Comparison of ENCODE assay signal across 15 cellular contexts in genomic region chr11:61534901-61535839, GRCh38. TPM values are rescaled to one million over a fixed set of nuclear protein-coding genes. Genes with fewer than 3 reads are reported as not detected.
DNase-seq lines count a peak whose midpoint lies in the region; ATAC-seq, FAIRE-seq and TF ChIP-seq lines count a peak whose summit lies in the region.
"Had no signal": no experiment of that assay in that cellular context is flagged by ENCODE, and none has a peak within 500 bp of the region (broad histone marks: within the 10 kb centered on the region; RNA-seq: fewer than 3 reads in every experiment).

No MANE protein-coding gene starts in this region.

- peaks cover 10% of the 10 kb centered on the region for H3K36me3 Mint-ChIP-seq in Caco-2 (ENCODE audit: insufficient read depth, unreplicated experiment)

- H3K4me1 ChIP-seq in Caco-2 (peaks cover 52% of the 10 kb centered on the region), H1 (replicated peaks in 1 of 4; ENCODE audit: control insufficient read depth in 3 of 4, insufficient read depth in 4 of 4, low read length in 3 of 4) (peaks cover 2 to 10% (median 6%) of the 10 kb centered on the region in 4 experiments; a peak in 5 of 7 replicates), right cardiac atrium (ENCODE audit: control insufficient read depth, insufficient read depth, low read length) (peaks cover 2% of the 10 kb centered on the region)

- H3K27ac ChIP-seq in H1 (ENCODE audit: low read depth, low read length) (no peak overlapping the region), right cardiac atrium (ENCODE audit: low read length) (peak overlapping the region; percentile 81)
- H3K27ac ChIP-seq: A549 had no signal

- no peaks in the 10 kb centered on the region for H3K79me2 ChIP-seq in H1 (ENCODE audit: control insufficient read depth in 1 of 2, insufficient read depth in 2 of 2, low read length in 2 of 2)

- BruUV-seq in Caco-2 (replicated peaks; lab: Mats Ljungman, UMichigan): no TSS peak

- H3K9me3 ChIP-seq in Caco-2: no peaks in the 10 kb centered on the region
- no peaks in the 10 kb centered on the region for H3K9me3 ChIP-seq in H1 (ENCODE audit: insufficient read depth in 2 of 2, low read depth in 1 of 2, low read length in 1 of 2)
- no peaks in the 10 kb centered on the region for H3K9me3 ChIP-seq in right cardiac atrium (ENCODE audit: control insufficient read depth, low read length)
- H3K9me3 ChIP-seq: A549, Peyer's patch had no signal

- FAIRE-seq in H1 (lab: Jason Lieb, UNC): no peak
- FAIRE-seq: A549 had no signal

- H3K18ac ChIP-seq in H1 (ENCODE audit: extremely low read depth, low read length): no peak overlapping the region

- no peak overlapping the region for H2BK5ac ChIP-seq in H1 (ENCODE audit: low read depth, low read length)

- ATAC-seq in right cardiac atrium (peak; percentile 47 to 60), GM18505 (IDR thresholded peaks at IDR 0.05; ENCODE audit: unreplicated experiment) (no peak), HG03457 (IDR thresholded peaks at IDR 0.05; ENCODE audit: unreplicated experiment) (no peak)
- ATAC-seq: A549 had no signal

- CTCF ChIA-PET in Caco-2 (lab: Charles Lee): interaction anchor here (0.7 to 1.4 kb wide), 2 partner anchors 9 to 92 kb away, joined by 3 to 5 read pairs; no protein-coding TSS in a partner anchor
- CTCF ChIA-PET in H1 (lab: Charles Lee; ENCODE audit: partially characterized antibody): interaction anchor here (0.9 to 40.4 kb wide), 14 partner anchors 8 to 94 kb away, joined by 3 to 2106 read pairs (median 6); partner anchors contain the start of gene SYT7

- no peaks in the 10 kb centered on the region for H3K23me2 ChIP-seq in H1 (ENCODE audit: low read depth, low read length)

- H4K8ac ChIP-seq in H1 (ENCODE audit: extremely low read depth, insufficient read depth, low read length): no peak overlapping the region

- no peak overlapping the region for H3K9ac ChIP-seq in H1 (replicated peaks in 1 of 4; ENCODE audit: extremely low read depth in 1 of 4, low read depth in 3 of 4, low read length in 3 of 4)

- H3K79me1 ChIP-seq in H1 (ENCODE audit: low read depth, low read length): no peaks in the 10 kb centered on the region

- 89% methylated on average over 28 of the region's 33 CpGs; no CpG with 5 or more reads in 1 of the 2 experiments for WGBS in H1 (ENCODE audit: extremely low coverage in 1 of 2, insufficient coverage in 1 of 2, insufficient read length in 1 of 2, insufficient replicate concordance in 2 of 2, low coverage in 1 of 2, low lambda C conversion rate in 2 of 2, missing lambda C conversion rate in 1 of 2), 2 experiments
- WGBS in right cardiac atrium: 36% methylated on average over 33 of the region's 33 CpGs

- in situ Hi-C loops in KBM-7 (cut with MboI; ENCODE audit: low pct_unique_long_range_greater_than_20kb, low sequenced_read_pairs): no loop called here

- no peak overlapping the region for H2BK20ac ChIP-seq in H1 (ENCODE audit: low read length)

- TF ChIP-seq RAD21 in H1 (IDR thresholded peaks at IDR 0.05 in 1 of 2, conservative IDR thresholded peaks at IDR 0.05 in 1 of 2; ENCODE audit: low read depth in 2 of 2, low read length in 2 of 2): no peak

- H3K9me3 Mint-ChIP-seq in Caco-2 (ENCODE audit: unreplicated experiment): no peaks in the 10 kb centered on the region

- no peak overlapping the region for H2BK120ac ChIP-seq in H1 (replicated peaks; ENCODE audit: low read depth, low read length)

- H4K5ac ChIP-seq in H1 (ENCODE audit: insufficient read length, low read depth, low read length): no peak overlapping the region

- no peak overlapping the region for H3K4me3 Mint-ChIP-seq in Caco-2 (ENCODE audit: unreplicated experiment)

- H2AK5ac ChIP-seq in H1 (ENCODE audit: low read depth, low read length): 0 out of 2 replicates have a peak overlapping the region, but pooled peaks have one; percentile 98

- TF ChIP-seq CTCF in Caco-2 (IDR thresholded peaks at IDR 0.05; ENCODE audit: insufficient read depth in 1 of 2, low read depth in 1 of 2, low read length in 1 of 2, severe bottlenecking in 1 of 2, unreplicated experiment in 1 of 2): no peak
- no peak for TF ChIP-seq CTCF in H1 (IDR thresholded peaks at IDR 0.05; ENCODE audit: control extremely low read depth in 1 of 3, insufficient read depth in 1 of 3, low read depth in 1 of 3, low read length in 3 of 3)

- H2BK15ac ChIP-seq in H1 (ENCODE audit: low read length): 0 out of 2 replicates have a peak overlapping the region, but pooled peaks have one; percentile 77

- no peak overlapping the region for H3K23ac ChIP-seq in H1 (ENCODE audit: insufficient read length)

- no peak overlapping the region for H3K4me2 ChIP-seq in H1 (ENCODE audit: insufficient read depth in 1 of 2, low read depth in 2 of 2, low read length in 2 of 2)
- H3K4me2 ChIP-seq: A549 had no signal

- POLR2A ChIA-PET in Caco-2 (lab: Charles Lee): no interaction called here
- POLR2A ChIA-PET in H1 (lab: Charles Lee; ENCODE audit: partially characterized antibody): no interaction called here

- 0 out of 2 replicates have a peak overlapping the region, but pooled peaks have one; percentile 92 for H2BK12ac ChIP-seq in H1 (ENCODE audit: low read depth, low read length)

- H3K4ac ChIP-seq in H1 (replicated peaks; ENCODE audit: insufficient read length, low read depth, low read length): no peak overlapping the region

- no peak overlapping the region for H3K14ac ChIP-seq in H1 (ENCODE audit: insufficient read length)

- DNase-seq in Caco-2: no peak
- no peak for DNase-seq in H1 (ENCODE audit: low read depth in 1 of 2, low spot score in 2 of 2)
- DNase-seq in right cardiac atrium: peak; percentile 55 to 76 (median 68)
- DNase-seq in posterior cingulate gyrus: peak in 6 of 10 donors; percentile 46 to 92 (median 73)
- DNase-seq in posterior vena cava (ENCODE audit: low spot score): no peak
- no peak for DNase-seq in KBM-7
- DNase-seq: DND-41, GDM1, H7, Karpas-422, NCI-H524 had no signal

- H3K27me3 Mint-ChIP-seq in Caco-2 (ENCODE audit: insufficient read depth, unreplicated experiment): no peaks in the 10 kb centered on the region

- peak overlapping the region; percentile 44 for H4K91ac ChIP-seq in H1 (replicated peaks; ENCODE audit: insufficient read length, low read length)

- peak overlapping the region; percentile 1 for H3K27ac Mint-ChIP-seq in Caco-2 (ENCODE audit: unreplicated experiment)

- TF ChIP-seq POLR2A in H1 (IDR thresholded peaks at IDR 0.05; ENCODE audit: control extremely low read depth in 1 of 2, low read depth in 2 of 2, low read length in 2 of 2) (no peak), GM18505 (IDR thresholded peaks at IDR 0.05; ENCODE audit: borderline replicate concordance, extremely low read depth, insufficient read depth, insufficient read length) (no peak)

- H2AFZ ChIP-seq in H1 (ENCODE audit: low read length): no peak overlapping the region

- H3K27me3 ChIP-seq in Caco-2 (replicated peaks; ENCODE audit: control insufficient read depth, insufficient read depth, low read length) (no peaks in the 10 kb centered on the region), H1 (replicated peaks in 1 of 4; ENCODE audit: control insufficient read depth in 3 of 4, extremely low read depth in 1 of 4, insufficient read depth in 3 of 4, low read length in 3 of 4) (no peaks in the 10 kb centered on the region; a peak in 1 of 7 replicates), right cardiac atrium (ENCODE audit: control insufficient read depth, insufficient read depth) (no peaks in the 10 kb centered on the region)
- H3K27me3 ChIP-seq: Peyer's patch had no signal

- H3K4me3 ChIP-seq in Caco-2 (ENCODE audit: low read depth, low read length): no peak overlapping the region
- H3K4me3 ChIP-seq in H1 (ENCODE audit: extremely low read depth in 1 of 4, insufficient read depth in 2 of 4, low read depth in 3 of 4, low read length in 4 of 4): no peak overlapping the region
- H3K4me3 ChIP-seq in right cardiac atrium (ENCODE audit: low read length): no peak overlapping the region
- H3K4me3 ChIP-seq: A549, Peyer's patch had no signal

- H3K4me1 Mint-ChIP-seq in Caco-2 (ENCODE audit: low read depth, unreplicated experiment): peaks cover 28% of the 10 kb centered on the region

- no peak overlapping the region for H3K56ac ChIP-seq in H1 (replicated peaks; ENCODE audit: insufficient read length, low read depth, low read length)

- intact Hi-C loops in Caco-2 (cut with micrococcal nuclease; ENCODE audit: unreplicated experiment) (no loop called here), right cardiac atrium (cut with DNase I) (loop anchor here in 1 of 4 donors (5.0 kb wide), 1 partner anchor 92 kb away; no protein-coding TSS in a partner anchor), posterior cingulate gyrus (cut with DNase I) (no loop called here), posterior vena cava (cut with DNase I) (loop anchor here in 1 of 2 donors (5.0 to 10.0 kb wide), 2 partner anchors 100 to 957 kb away; no protein-coding TSS in a partner anchor)

- H3K36me3 ChIP-seq in Caco-2 (ENCODE audit: control insufficient read depth, insufficient read depth, low read length): no peaks in the 10 kb centered on the region
- H3K36me3 ChIP-seq in H1 (ENCODE audit: control insufficient read depth in 2 of 4, insufficient read depth in 4 of 4, low read length in 3 of 4): no peaks in the 10 kb centered on the region
- H3K36me3 ChIP-seq: Peyer's patch had no signal

- peaks cover 0 to 1% of the 10 kb centered on the region in 2 experiments for H4K20me1 ChIP-seq in H1 (replicated peaks in 1 of 2; ENCODE audit: control insufficient read depth in 1 of 2, insufficient read depth in 2 of 2, low read length in 2 of 2)

- TF ChIP-seq EP300 in H1 (IDR thresholded peaks at IDR 0.05; ENCODE audit: borderline replicate concordance in 1 of 2, low read depth in 2 of 2, low read length in 2 of 2): no peak

RNA-seq across cellular contexts. Expression of gene LRRC10B, which starts 26.6 kb away (rescaled TPM):
- total RNA-seq in Caco-2 (2022): 0.34 TPM in 1 of 2 replicates, not detected in the other
- 0.47 and 0.61 TPM in 2 replicates for total RNA-seq in H1 (2021; fragmentation: NEBNext Ultra II Directional; extraction: Animal tissue kit (Norgen Biotek cat#: 25700))
- 0.71 and 1.1 TPM in 2 replicates for polyA plus RNA-seq in H1 (2011; rRNA removed)
- 0.58 TPM for polyA plus RNA-seq in H1 (2011; cell fraction: cytosol; rRNA removed)
- polyA plus RNA-seq in H1 (2011; cell fraction: nucleus; rRNA removed): 1.1 TPM
- 0.15 to 0.57 TPM (median 0.38 TPM) in 4 replicates for polyA plus RNA-seq in H1 (2012, experiment 1 of 2)
- 0.66 TPM for polyA plus RNA-seq in H1 (2012, experiment 2 of 2)
- 0.51 TPM for polyA plus RNA-seq in H1 (2013, experiment 1 of 2)
- polyA plus RNA-seq in H1 (2013, experiment 2 of 2): 0.53 TPM
- 0.27 and 0.79 TPM in 2 replicates for polyA minus RNA-seq in H1 (2011; rRNA and poly(A)+ RNA removed)
- polyA minus RNA-seq in H1 (2011; cell fraction: cytosol; rRNA and poly(A)+ RNA removed): not detected
- polyA minus RNA-seq in H1 (2011; cell fraction: nucleus; rRNA and poly(A)+ RNA removed): 1.2 TPM
- total RNA-seq in right cardiac atrium: under 1 TPM; 0.09 to 0.86 (median 0.68) TPM
- 0.57 TPM for polyA plus RNA-seq in right cardiac atrium
- 1 to 10 TPM; 1.5 to 1.6 TPM for total RNA-seq in posterior vena cava

RNA-seq across cellular contexts. Expression of gene SYT7, which starts 45.7 kb away (rescaled TPM):
- total RNA-seq in Caco-2 (2022): 32.8 and 33.5 TPM in 2 replicates
- 10.5 and 10.6 TPM in 2 replicates for total RNA-seq in H1 (2021; fragmentation: NEBNext Ultra II Directional; extraction: Animal tissue kit (Norgen Biotek cat#: 25700))
- 9.6 and 14.4 TPM in 2 replicates for polyA plus RNA-seq in H1 (2011; rRNA removed)
- 9.2 TPM for polyA plus RNA-seq in H1 (2011; cell fraction: cytosol; rRNA removed)
- 23.5 TPM for polyA plus RNA-seq in H1 (2011; cell fraction: nucleus; rRNA removed)
- polyA plus RNA-seq in H1 (2012, experiment 1 of 2): 9.2 to 16.6 TPM (median 13.7 TPM) in 4 replicates
- polyA plus RNA-seq in H1 (2012, experiment 2 of 2): 7.6 TPM
- polyA plus RNA-seq in H1 (2013, experiment 1 of 2): 10.6 TPM
- 10.5 TPM for polyA plus RNA-seq in H1 (2013, experiment 2 of 2)
- 5.7 and 8.6 TPM in 2 replicates for polyA minus RNA-seq in H1 (2011; rRNA and poly(A)+ RNA removed)
- 8.2 TPM for polyA minus RNA-seq in H1 (2011; cell fraction: cytosol; rRNA and poly(A)+ RNA removed)
- polyA minus RNA-seq in H1 (2011; cell fraction: nucleus; rRNA and poly(A)+ RNA removed): 6.4 TPM
- total RNA-seq in right cardiac atrium: 10 to 100 TPM; 17.4 to 48.3 (median 43.5) TPM
- polyA plus RNA-seq in right cardiac atrium: 36.2 TPM
- total RNA-seq in posterior vena cava: under 1 TPM; 0.71 to 0.93 TPM

Comparison
In these comparisons a context has a peak if more than half of its experiments do, and no peak if none do; other contexts are left out.
1. DNase-seq: peak in right cardiac atrium (3 of 3) and posterior cingulate gyrus (6 of 10); none in Caco-2 (0 of 2), H1 (0 of 2), posterior vena cava (single experiment) and KBM-7 (single experiment).
2. ATAC-seq: peak in right cardiac atrium (2 of 2); none in GM18505 (single experiment) and HG03457 (single experiment).